9 cellular contexts compared by ENCODE assay signal in genomic region chr7:36048141-36048901, GRCh38.
DNase-seq lines count a peak whose midpoint lies in the region; ATAC-seq and TF ChIP-seq lines count a peak whose summit lies in the region.
"Had no signal": no experiment of that assay in that cellular context is flagged by ENCODE, and none has a peak within 500 bp of the region (broad histone marks: within the 10 kb centered on the region; RNA-seq: fewer than 3 reads in every experiment).

No MANE protein-coding gene starts in this region.

- peak overlapping the region; percentile 84 for H2AFZ ChIP-seq in GM23338

- TF ChIP-seq CTCF in GM23338 (conservative IDR thresholded peaks at IDR 0.05; ENCODE audit: low read depth in 2 of 2) (no peak), RWPE1 (conservative IDR thresholded peaks at IDR 0.05; ENCODE audit: low read depth) (no peak), gastrocnemius medialis (IDR thresholded peaks at IDR 0.05 in 4 of 5, conservative IDR thresholded peaks at IDR 0.05 in 1 of 5) (no peak)

- no peaks in the 10 kb centered on the region for H3K9me3 ChIP-seq in gastrocnemius medialis
- H3K9me3 ChIP-seq in HAP-1, result no peaks in the 10 kb centered on the region

- 0 out of 2 replicates have a peak overlapping the region, but pooled peaks have one; percentile 32 for H3K4me2 ChIP-seq in GM23338

- H3K27ac Mint-ChIP-seq in GM23338, result no peak overlapping the region
- H3K27ac Mint-ChIP-seq: activated CD8-positive, alpha-beta memory T cell treated with anti-CD3 and anti-CD28 coated beads, Interleukin-2, amount 10 ng/mL, durations not matched to agents 7 days and 5 days had no signal

- H3K27ac ChIP-seq in GM23338 (ENCODE audit: low read depth) (no peak overlapping the region), RWPE1 (no peak overlapping the region), gastrocnemius medialis (peak overlapping the region; percentile 90 to 94 (median 92))

- H3K36me3 ChIP-seq in GM23338 (ENCODE audit: insufficient read depth) (no peaks in the 10 kb centered on the region; the same call in 1 of the 2 replicates), gastrocnemius medialis (no peaks in the 10 kb centered on the region), HAP-1 (replicated peaks) (no peaks in the 10 kb centered on the region)

- no peaks in the 10 kb centered on the region for H3K9me3 Mint-ChIP-seq in GM23338

- H3K4me3 ChIP-seq in GM23338 (no peak overlapping the region), gastrocnemius medialis (no peak overlapping the region), HAP-1 (no peak overlapping the region)

- intact Hi-C loops in gastrocnemius medialis (cut with DNase I; ENCODE audit: low total_unique reads), result loop anchor here (5.0 kb wide), 1 partner anchor 244 kb away; no protein-coding TSS in a partner anchor

- no peak for DNase-seq in GM23338 (ENCODE audit: low spot score)
- DNase-seq in RWPE1 (ENCODE audit: low spot score), result peak; percentile 62
- peak; percentile 94 for DNase-seq in fibroblast of the conjunctiva (ENCODE audit: low read depth)
- DNase-seq in gastrocnemius medialis, result peak; percentile 71 to 84
- no peak for DNase-seq in activated CD8-positive, alpha-beta memory T cell treated with anti-CD3 and anti-CD28 coated beads, Interleukin-2, amount 50 U/mL, for 4 hours
- DNase-seq in DMS114 treated with DMSO at 0.1 percent for 48 hours (lab: John Stamatoyannopoulos, UW; ENCODE audit: unreplicated experiment), result no peak
- DNase-seq in HAP-1 (ENCODE audit: low spot score in 2 of 2), result no peak
- no peak for DNase-seq in putamen (ENCODE audit: low spot score)
- DNase-seq: activated CD8-positive, alpha-beta memory T cell treated with anti-CD3 and anti-CD28 coated beads, Interleukin-2, amount 10 ng/mL, durations not matched to agents 7 days and 5 days had no signal

- H4K20me1 ChIP-seq in GM23338 (replicated peaks; ENCODE audit: insufficient read depth), result no peaks in the 10 kb centered on the region

- peaks cover 47% of the 10 kb centered on the region for H3K4me1 Mint-ChIP-seq in GM23338
- H3K4me1 Mint-ChIP-seq: activated CD8-positive, alpha-beta memory T cell treated with anti-CD3 and anti-CD28 coated beads, Interleukin-2, amount 10 ng/mL, durations not matched to agents 7 days and 5 days had no signal

- peaks cover 3% of the 10 kb centered on the region for H3K27me3 Mint-ChIP-seq in GM23338 (ENCODE audit: insufficient read depth, low read depth, poor library complexity)

- POLR2A ChIA-PET in RWPE1 (lab: Yijun Ruan, JAX; ENCODE audit: low non-redundant PET), result no interaction called here

- H3K4me1 ChIP-seq in GM23338 (ENCODE audit: insufficient read depth) (peaks cover 26% of the 10 kb centered on the region), gastrocnemius medialis (peaks cover 59 to 87% of the 10 kb centered on the region in 2 donors), HAP-1 (no peaks in the 10 kb centered on the region)

- H3K27me3 ChIP-seq in GM23338 (ENCODE audit: insufficient read depth), result no peaks in the 10 kb centered on the region
- H3K27me3 ChIP-seq in gastrocnemius medialis, result no peaks in the 10 kb centered on the region
- no peaks in the 10 kb centered on the region for H3K27me3 ChIP-seq in HAP-1 (ENCODE audit: low read depth)

- TF ChIP-seq POLR2A in gastrocnemius medialis (IDR thresholded peaks at IDR 0.05), result no peak

- no peaks in the 10 kb centered on the region for H3F3A ChIP-seq in GM23338 (replicated peaks; ENCODE audit: low read depth)

- peaks cover 8% of the 10 kb centered on the region for H3K9me2 ChIP-seq in GM23338 (ENCODE audit: insufficient read depth)

- no peaks in the 10 kb centered on the region for H3K36me3 Mint-ChIP-seq in GM23338 (ENCODE audit: low read depth)
- H3K36me3 Mint-ChIP-seq: activated CD8-positive, alpha-beta memory T cell treated with anti-CD3 and anti-CD28 coated beads, Interleukin-2, amount 10 ng/mL, durations not matched to agents 7 days and 5 days had no signal

- H3K4me3 Mint-ChIP-seq in GM23338, result no peak overlapping the region; the same call in 2 of the 3 replicates
- H3K4me3 Mint-ChIP-seq: activated CD8-positive, alpha-beta memory T cell treated with anti-CD3 and anti-CD28 coated beads, Interleukin-2, amount 10 ng/mL, durations not matched to agents 7 days and 5 days had no signal

- ATAC-seq in GM23338 (no peak), gastrocnemius medialis (peak; percentile 90)
- ATAC-seq: activated CD8-positive, alpha-beta memory T cell treated with anti-CD3 and anti-CD28 coated beads, Interleukin-2, amount 10 ng/mL, durations not matched to agents 7 days and 5 days had no signal

- in situ Hi-C loops in gastrocnemius medialis (cut with MboI; ENCODE audit: low sequenced_read_pairs in 4 of 4), result no loop called here
- in situ Hi-C loops in HAP-1 (cut with MboI; ENCODE audit: low sequenced_read_pairs), result no loop called here

- CTCF ChIA-PET in RWPE1 (lab: Yijun Ruan, JAX), result interaction anchor here (1.1 kb wide), 1 partner anchor 63 kb away, joined by 4 read pairs; no protein-coding TSS in a partner anchor

- H3K79me2 ChIP-seq in GM23338 (replicated peaks; ENCODE audit: insufficient read depth), result no peaks in the 10 kb centered on the region

TF ChIP-seq in GM23338, 12 proteins besides CTCF, POLR2A, EP300 and RAD21 (continues in another document):
- TF ChIP-seq CREB1 (CRISPR knock-in tag; IDR thresholded peaks at IDR 0.05; ENCODE audit: low read depth), result no peak
- no peak for TF ChIP-seq EZH2 (IDR thresholded peaks at IDR 0.05; ENCODE audit: low read depth, unreplicated experiment)
- TF ChIP-seq ZNF462 (CRISPR knock-in tag; IDR thresholded peaks at IDR 0.05), result no peak
- no peak for TF ChIP-seq ETS1 (IDR thresholded peaks at IDR 0.05)
- TF ChIP-seq JUNB (IDR thresholded peaks at IDR 0.05; ENCODE audit: unreplicated experiment), result no peak
- no peak for TF ChIP-seq ZNF114 (CRISPR knock-in tag; IDR thresholded peaks at IDR 0.05)
- TF ChIP-seq ZNF331 (CRISPR knock-in tag; IDR thresholded peaks at IDR 0.05; ENCODE audit: low read depth), result no peak

Comparison
In these comparisons a context has a peak if more than half of its experiments do, and no peak if none do; other contexts are left out.
1. DNase-seq: peak in RWPE1 (single experiment), fibroblast of the conjunctiva (single experiment) and gastrocnemius medialis (2 of 2); none in GM23338 (single experiment), activated CD8-positive, alpha-beta memory T cell treated with anti-CD3 and anti-CD28 coated beads, Interleukin-2, amount 50 U/mL, for 4 hours (single experiment), DMS114 treated with DMSO at 0.1 percent for 48 hours (single experiment), HAP-1 (0 of 2) and putamen (single experiment).
2. H3K27ac ChIP-seq: peak in gastrocnemius medialis (4 of 4); none in GM23338 (single experiment) and RWPE1 (single experiment).